11 cellular contexts compared by ENCODE assay signal in the genomic region with DNA sequence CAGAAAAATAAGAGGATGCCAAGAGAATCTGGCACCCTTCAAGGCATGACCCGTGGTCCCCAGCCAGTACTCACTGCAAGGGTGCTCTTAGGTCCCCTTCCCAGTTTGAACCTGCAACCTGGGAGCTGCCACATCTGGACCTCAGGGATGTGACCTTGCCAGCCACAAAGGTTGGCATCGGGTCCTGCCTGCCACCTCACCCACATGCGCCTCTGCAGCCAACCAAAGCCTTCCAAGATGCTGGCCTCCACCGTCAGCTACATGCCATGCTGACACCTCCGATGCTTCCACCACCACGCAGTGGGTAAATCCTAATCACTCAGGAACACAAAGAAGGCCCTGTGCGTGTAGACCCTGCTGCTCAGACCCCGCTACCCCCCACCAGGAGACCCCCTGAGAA. TPM values are rescaled to one million over a fixed set of nuclear protein-coding genes. Genes with fewer than 3 reads are reported as not detected.
DNase-seq lines count a peak whose midpoint lies in the region; ATAC-seq and TF ChIP-seq lines count a peak whose summit lies in the region.
"Had no signal": no experiment of that assay in that cellular context is flagged by ENCODE, and none has a peak within 500 bp of the region (broad histone marks: within the 10 kb centered on the region; RNA-seq: fewer than 3 reads in every experiment).

No MANE protein-coding gene starts in this region.

- H3K4me1 Mint-ChIP-seq in activated T-helper 17 cell treated with anti-CD3 and anti-CD28 coated beads, Interleukin-2, amount 50 U/mL, for 72 hours: peaks cover 40% of the 10 kb centered on the region
- H3K4me1 Mint-ChIP-seq in naive thymus-derived CD8-positive, alpha-beta T cell: peaks cover 20 to 80% (median 67%) of the 10 kb centered on the region in 4 donors

- H3K9me3 ChIP-seq in right atrium auricular region (no peaks in the 10 kb centered on the region), heart left ventricle (no peaks in the 10 kb centered on the region), upper lobe of right lung (no peaks in the 10 kb centered on the region), BE2C (no peaks in the 10 kb centered on the region)

- peak overlapping the region; percentile 91 for H3K27ac Mint-ChIP-seq in activated T-helper 17 cell treated with anti-CD3 and anti-CD28 coated beads, Interleukin-2, amount 50 U/mL, for 72 hours
- H3K27ac Mint-ChIP-seq in naive thymus-derived CD8-positive, alpha-beta T cell: peak overlapping the region in 7 of 10 donors; percentile 16 to 69 (median 59)
- H3K27ac Mint-ChIP-seq: progenitor cell of endocrine pancreas had no signal

- H3K27ac ChIP-seq in right atrium auricular region (peak overlapping the region; percentile 76 to 86), heart left ventricle (peak overlapping the region in 3 of 12 donors; percentile 56 to 77 (median 74)), upper lobe of right lung (peak overlapping the region; percentile 59)

- no peak for ATAC-seq in heart left ventricle
- ATAC-seq in activated T-helper 17 cell treated with anti-CD3 and anti-CD28 coated beads, Interleukin-2, amount 50 U/mL, for 72 hours (replicated peaks): peak; percentile 3
- no peak for ATAC-seq in naive thymus-derived CD8-positive, alpha-beta T cell
- no peak for ATAC-seq in upper lobe of right lung
- ATAC-seq in left colon: no peak
- no peak for ATAC-seq in GM21381 (IDR thresholded peaks at IDR 0.05; ENCODE audit: unreplicated experiment)

- no peaks in the 10 kb centered on the region for H3K9me3 Mint-ChIP-seq in activated T-helper 17 cell treated with anti-CD3 and anti-CD28 coated beads, Interleukin-2, amount 50 U/mL, for 72 hours
- no peaks in the 10 kb centered on the region for H3K9me3 Mint-ChIP-seq in naive thymus-derived CD8-positive, alpha-beta T cell

- H3K4me1 ChIP-seq in right atrium auricular region (peaks cover 4 to 87% of the 10 kb centered on the region in 2 donors), heart left ventricle (peaks cover 9 to 80% (median 56%) of the 10 kb centered on the region in 12 donors), upper lobe of right lung (peaks cover 76% of the 10 kb centered on the region), BE2C (peaks cover 14% of the 10 kb centered on the region)

- no peaks in the 10 kb centered on the region for H3K27me3 Mint-ChIP-seq in activated T-helper 17 cell treated with anti-CD3 and anti-CD28 coated beads, Interleukin-2, amount 50 U/mL, for 72 hours
- H3K27me3 Mint-ChIP-seq in naive thymus-derived CD8-positive, alpha-beta T cell: no peaks in the 10 kb centered on the region
- H3K27me3 Mint-ChIP-seq: progenitor cell of endocrine pancreas had no signal

- intact Hi-C loops in heart left ventricle (cut with DNase I): loop anchor here in 1 of 10 donors (10.0 kb wide), 1 partner anchor 68 kb away; the partner anchor contains the start of gene KXD1
- intact Hi-C loops in upper lobe of right lung (cut with DNase I): no loop called here
- intact Hi-C loops in left colon (cut with DNase I, micrococcal nuclease): no loop called here

- H3K36me3 ChIP-seq in right atrium auricular region (no peaks in the 10 kb centered on the region), heart left ventricle (peaks cover 0 to 3% (median 0%) of the 10 kb centered on the region in 9 donors), upper lobe of right lung (no peaks in the 10 kb centered on the region), BE2C (no peaks in the 10 kb centered on the region)

- POLR2A ChIA-PET in naive thymus-derived CD8-positive, alpha-beta T cell (lab: Charles Lee): no interaction called here

- H3K4me3 ChIP-seq in right atrium auricular region (no peak overlapping the region), heart left ventricle (no peak overlapping the region), upper lobe of right lung (no peak overlapping the region), BE2C (ENCODE audit: low read depth, low read length) (no peak overlapping the region)

- TF ChIP-seq CTCF in right atrium auricular region (IDR thresholded peaks at IDR 0.05) (no peak), heart left ventricle (IDR thresholded peaks at IDR 0.05) (no peak), upper lobe of right lung (IDR thresholded peaks at IDR 0.05) (no peak), BE2C (IDR thresholded peaks at IDR 0.05; ENCODE audit: low read depth, low read length) (no peak)

- no peak for DNase-seq in right atrium auricular region (ENCODE audit: low spot score)
- DNase-seq in heart left ventricle: no peak
- DNase-seq in naive thymus-derived CD8-positive, alpha-beta T cell: no peak
- DNase-seq in upper lobe of right lung: no peak
- no peak for DNase-seq in left colon
- no peak for DNase-seq in BE2C
- DNase-seq: NCI-H1092 treated with DMSO at 0.1 percent for 48 hours, NCI-H345 had no signal

- WGBS in heart left ventricle, 4 donors: 83 to 91% (median 90%) methylated on average over 8 of the region's 8 CpGs

- no peaks in the 10 kb centered on the region for H3K36me3 Mint-ChIP-seq in activated T-helper 17 cell treated with anti-CD3 and anti-CD28 coated beads, Interleukin-2, amount 50 U/mL, for 72 hours (ENCODE audit: low read depth)
- H3K36me3 Mint-ChIP-seq in naive thymus-derived CD8-positive, alpha-beta T cell: peaks cover 0 to 3% (median 0%) of the 10 kb centered on the region in 3 donors

- peak overlapping the region; percentile 94 for H3K4me3 Mint-ChIP-seq in activated T-helper 17 cell treated with anti-CD3 and anti-CD28 coated beads, Interleukin-2, amount 50 U/mL, for 72 hours
- H3K4me3 Mint-ChIP-seq in naive thymus-derived CD8-positive, alpha-beta T cell: peak overlapping the region in 2 of 10 donors; percentile 19 to 60

- TF ChIP-seq POLR2A in heart left ventricle (IDR thresholded peaks at IDR 0.05): no peak

- H3K27me3 ChIP-seq in right atrium auricular region: no peaks in the 10 kb centered on the region
- H3K27me3 ChIP-seq in heart left ventricle: no peaks in the 10 kb centered on the region
- no peaks in the 10 kb centered on the region for H3K27me3 ChIP-seq in upper lobe of right lung
- H3K27me3 ChIP-seq in BE2C: no peaks in the 10 kb centered on the region

RNA-seq across cellular contexts. Expression of gene ELL, which starts 35.1 kb away (rescaled TPM):
- total RNA-seq in right atrium auricular region: 10 to 100 TPM; 12.4 to 17.5 TPM
- total RNA-seq in heart left ventricle: 10 to 100 TPM in 4 of 9 donors, 1 to 10 TPM in 5; 5.9 to 17.8 (median 9.1) TPM
- 1 to 10 TPM; 6.2 to 7.3 TPM for polyA plus RNA-seq in heart left ventricle
- 10 to 100 TPM; 23.7 to 41.8 TPM for total RNA-seq in activated T-helper 17 cell treated with anti-CD3 and anti-CD28 coated beads, Interleukin-2, amount 50 U/mL, for 72 hours
- total RNA-seq in naive thymus-derived CD8-positive, alpha-beta T cell: 10 to 100 TPM; 23.7 to 24.1 TPM
- polyA plus RNA-seq in naive thymus-derived CD8-positive, alpha-beta T cell: 10 to 100 TPM in 1 of 3 donors, 1 to 10 TPM in 2; 7.6 to 11.0 (median 9.3) TPM
- 17.7 TPM for total RNA-seq in upper lobe of right lung
- 10 to 100 TPM; 18.1 to 19.1 TPM for total RNA-seq in left colon
- 25.9 TPM for polyA plus RNA-seq in BE2C (2012; ENCODE audit: insufficient read depth, insufficient read length, low read depth)

RNA-seq across cellular contexts. Expression of gene ISYNA1, which starts 48.8 kb away (rescaled TPM):
- 10 to 100 TPM; 24.1 to 49.4 TPM for total RNA-seq in right atrium auricular region
- total RNA-seq in heart left ventricle: 10 to 100 TPM; 17.6 to 60.6 (median 24.0) TPM
- polyA plus RNA-seq in heart left ventricle: 10 to 100 TPM; 14.0 to 52.6 TPM
- 10 to 100 TPM; 15.9 to 22.0 TPM for total RNA-seq in activated T-helper 17 cell treated with anti-CD3 and anti-CD28 coated beads, Interleukin-2, amount 50 U/mL, for 72 hours
- 10 to 100 TPM; 62.5 to 63.7 TPM for total RNA-seq in naive thymus-derived CD8-positive, alpha-beta T cell
- 10 to 100 TPM; 28.3 to 53.2 (median 40.4) TPM for polyA plus RNA-seq in naive thymus-derived CD8-positive, alpha-beta T cell
- total RNA-seq in upper lobe of right lung: 34.6 TPM
- total RNA-seq in left colon: 10 to 100 TPM; 14.1 to 15.1 TPM
- polyA plus RNA-seq in BE2C (2012; ENCODE audit: insufficient read depth, insufficient read length, low read depth): 156 TPM

RNA-seq across cellular contexts. Expression of gene FKBP8, which starts 56.6 kb away (rescaled TPM):
- 100 to 1,000 TPM; 192 to 345 TPM for total RNA-seq in right atrium auricular region
- total RNA-seq in heart left ventricle: 100 to 1,000 TPM; 136 to 353 (median 157) TPM
- 100 to 1,000 TPM; 142 to 270 TPM for polyA plus RNA-seq in heart left ventricle
- 100 to 1,000 TPM; 222 to 320 TPM for total RNA-seq in activated T-helper 17 cell treated with anti-CD3 and anti-CD28 coated beads, Interleukin-2, amount 50 U/mL, for 72 hours
- 100 to 1,000 TPM; 235 to 236 TPM for total RNA-seq in naive thymus-derived CD8-positive, alpha-beta T cell
- 100 to 1,000 TPM in 2 of 3 donors, 10 to 100 TPM in 1; 87.0 to 125 (median 106) TPM for polyA plus RNA-seq in naive thymus-derived CD8-positive, alpha-beta T cell
- total RNA-seq in upper lobe of right lung: 201 TPM
- 100 to 1,000 TPM; 174 to 197 TPM for total RNA-seq in left colon
- polyA plus RNA-seq in BE2C (2012; ENCODE audit: insufficient read depth, insufficient read length, low read depth): 511 TPM
